ENCODE assay signal across 18 cellular contexts in the genomic region with DNA sequence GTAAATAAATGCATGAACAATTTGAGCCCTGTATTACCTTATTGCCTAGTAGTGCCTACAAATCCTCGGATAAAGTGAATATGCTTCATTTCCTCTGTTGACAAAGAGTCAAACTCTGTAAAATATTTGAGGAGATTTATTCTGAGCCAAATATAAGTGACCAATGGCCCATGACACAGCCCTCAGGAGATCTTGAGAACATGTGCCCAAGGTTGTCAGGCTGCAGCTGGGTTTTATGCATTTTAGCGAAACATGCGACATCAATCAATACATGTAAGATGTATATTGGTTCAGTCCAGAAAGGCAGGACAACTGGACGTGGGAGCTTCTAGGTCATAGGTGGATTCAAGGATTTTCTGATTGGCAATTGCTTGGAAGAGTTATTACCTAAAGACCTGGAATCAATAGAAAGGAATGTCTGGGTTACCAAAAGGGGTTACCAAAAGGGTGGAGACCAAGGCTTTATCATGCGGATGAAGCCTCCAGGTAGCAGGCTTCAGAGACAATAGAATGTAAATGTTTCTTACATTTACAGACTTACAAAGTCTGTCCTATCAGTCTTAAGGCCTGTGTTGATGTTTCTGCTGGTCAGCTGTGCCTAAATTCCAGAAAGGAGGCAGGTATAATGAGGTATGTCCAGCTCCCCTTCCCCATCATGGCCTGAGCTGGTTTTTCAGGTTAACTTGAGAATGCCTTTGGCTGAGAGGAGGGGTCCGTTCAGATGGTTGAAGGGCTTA.
A peak's percentile ranks its signal among the peaks of the same experiment; 100 is the strongest.
DNase-seq lines count a peak whose midpoint lies in the region; ATAC-seq, FAIRE-seq and TF ChIP-seq lines count a peak whose summit lies in the region.
"Had no signal": no experiment of that assay in that cellular context is flagged by ENCODE, and none has a peak within 500 bp of the region (broad histone marks: within the 10 kb centered on the region; RNA-seq: fewer than 3 reads in every experiment).

No MANE protein-coding gene starts in this region.

- H3K9ac ChIP-seq in iPS-15b (ENCODE audit: low read depth, low read length): no peak overlapping the region
- no peak overlapping the region for H3K9ac ChIP-seq in neural progenitor cell

- H3K4me2 ChIP-seq in neural progenitor cell: peak overlapping the region; percentile 3

- no peaks in the 10 kb centered on the region for H3F3A ChIP-seq in neural progenitor cell (ENCODE audit: low read depth)

- 91% methylated on average over 6 of the region's 6 CpGs for WGBS in ovary, 3 donors

- TF ChIP-seq CTCF in WTC11 (IDR thresholded peaks at IDR 0.05) (no peak), neural progenitor cell (IDR thresholded peaks at IDR 0.05) (no peak), ovary (IDR thresholded peaks at IDR 0.05) (no peak), gastrocnemius medialis (IDR thresholded peaks at IDR 0.05 in 4 of 5, conservative IDR thresholded peaks at IDR 0.05 in 1 of 5) (no peak), mucosa of descending colon (IDR thresholded peaks at IDR 0.05) (no peak)

- CTCF ChIA-PET in WTC11 (lab: Charles Lee): interaction anchor here (1.0 kb wide), 1 partner anchor 9 kb away, joined by 5 read pairs; no protein-coding TSS in a partner anchor

- H3K79me2 ChIP-seq in neural progenitor cell (ENCODE audit: low read depth): no peaks in the 10 kb centered on the region

- H3K27ac ChIP-seq in neural progenitor cell (no peak overlapping the region), ovary (no peak overlapping the region), gastrocnemius medialis (no peak overlapping the region)
- H3K27ac ChIP-seq: 22Rv1 had no signal

- H4K20me1 ChIP-seq in neural progenitor cell (ENCODE audit: low read depth): no peaks in the 10 kb centered on the region

- intact Hi-C loops in ovary (cut with DNase I) (no loop called here), gastrocnemius medialis (cut with DNase I; ENCODE audit: low total_unique reads) (no loop called here), mucosa of descending colon (cut with DNase I, micrococcal nuclease) (no loop called here)

- H3K4me3 ChIP-seq in iPS-15b (ENCODE audit: low read depth, low read length) (peak overlapping the region; percentile 6), neural progenitor cell (no peak overlapping the region), ovary (no peak overlapping the region), gastrocnemius medialis (no peak overlapping the region), mucosa of descending colon (no peak overlapping the region)

- no peaks in the 10 kb centered on the region for H3K9me3 Mint-ChIP-seq in WTC11
- no peaks in the 10 kb centered on the region for H3K9me3 Mint-ChIP-seq in neural progenitor cell
- H3K9me3 Mint-ChIP-seq: CD14-positive monocyte had no signal

- no peak overlapping the region for H2AFZ ChIP-seq in neural progenitor cell (replicated peaks)

- no peaks in the 10 kb centered on the region for H3K36me3 Mint-ChIP-seq in WTC11
- peaks cover 7% of the 10 kb centered on the region for H3K36me3 Mint-ChIP-seq in neural progenitor cell
- H3K36me3 Mint-ChIP-seq: CD14-positive monocyte had no signal

- H3K9me3 ChIP-seq in iPS-15b (ENCODE audit: control insufficient read depth, insufficient read depth, low read length) (no peaks in the 10 kb centered on the region), neural progenitor cell (ENCODE audit: low read depth) (no peaks in the 10 kb centered on the region), ovary (no peaks in the 10 kb centered on the region), gastrocnemius medialis (no peaks in the 10 kb centered on the region), mucosa of descending colon (no peaks in the 10 kb centered on the region)

- DNase-seq in ELF-1 (ENCODE audit: low read depth, low spot score) (peak; percentile 59), WTC11 (ENCODE audit: low spot score) (no peak), neural progenitor cell (ENCODE audit: low spot score) (no peak), ovary (no peak), gastrocnemius medialis (no peak), RCC 7860 (ENCODE audit: low spot score) (no peak), mucosa of descending colon (no peak)
- DNase-seq: DMS79 treated with DMSO at 0.1 percent for 48 hours; KBM-7; NCI-H1694; NCI-H2081 treated with DMSO at 0.1 percent for 48 hours; NK-92 treated with Interleukin-12 subunit alpha and Interleukin-12 subunit beta, amount 100 ng/mL, for 24 hours; OCI-M1; SHP77 had no signal

- peaks cover 22% of the 10 kb centered on the region for H3K27me3 Mint-ChIP-seq in WTC11 (ENCODE audit: low read depth)
- no peaks in the 10 kb centered on the region for H3K27me3 Mint-ChIP-seq in neural progenitor cell (ENCODE audit: insufficient read depth, low read depth)

- no peak overlapping the region for H3K27ac Mint-ChIP-seq in WTC11
- H3K27ac Mint-ChIP-seq in neural progenitor cell: no peak overlapping the region
- H3K27ac Mint-ChIP-seq: CD14-positive monocyte had no signal

- H3K27me3 ChIP-seq in iPS-15b (ENCODE audit: control insufficient read depth, insufficient read depth, low read length): no peaks in the 10 kb centered on the region
- H3K27me3 ChIP-seq in neural progenitor cell: no peaks in the 10 kb centered on the region
- H3K27me3 ChIP-seq in ovary: no peaks in the 10 kb centered on the region
- no peaks in the 10 kb centered on the region for H3K27me3 ChIP-seq in gastrocnemius medialis

- no peak for TF ChIP-seq EP300 in ovary (IDR thresholded peaks at IDR 0.05)

- H3K4me1 Mint-ChIP-seq in WTC11 (peaks cover 47% of the 10 kb centered on the region), neural progenitor cell (peaks cover 3% of the 10 kb centered on the region)
- H3K4me1 Mint-ChIP-seq: CD14-positive monocyte had no signal

- POLR2A ChIA-PET in WTC11 (lab: Charles Lee): interaction anchor here (0.5 kb wide), 1 partner anchor 36 kb away, joined by 3 read pairs; no protein-coding TSS in a partner anchor

- ATAC-seq in WTC11: peak; percentile 96
- ATAC-seq in gastrocnemius medialis: no peak
- ATAC-seq in mucosa of descending colon: no peak
- ATAC-seq: HepG2 had no signal

- in situ Hi-C loops in gastrocnemius medialis (cut with MboI; ENCODE audit: low sequenced_read_pairs in 4 of 4): loop anchor here in 2 of 4 donors (25.0 kb wide), 2 partner anchors 482 to 582 kb away; partner anchors contain the start of gene PTTG1IP2 (in 2 of the 2)

- H3K4me1 ChIP-seq in iPS-15b (ENCODE audit: control insufficient read depth, insufficient read depth, low read length): peaks cover 29% of the 10 kb centered on the region
- peaks cover 16% of the 10 kb centered on the region for H3K4me1 ChIP-seq in neural progenitor cell
- H3K4me1 ChIP-seq in ovary (ENCODE audit: insufficient read depth): peaks cover 12% of the 10 kb centered on the region
- no peaks in the 10 kb centered on the region for H3K4me1 ChIP-seq in gastrocnemius medialis
- H3K4me1 ChIP-seq in mucosa of descending colon (ENCODE audit: low read depth): no peaks in the 10 kb centered on the region

- TF ChIP-seq POLR2A in ovary (IDR thresholded peaks at IDR 0.05) (no peak), gastrocnemius medialis (IDR thresholded peaks at IDR 0.05) (no peak)

- no peak for FAIRE-seq in RCC 7860 (lab: Jason Lieb, UNC)
- FAIRE-seq: HepG2 had no signal

- H3K4me3 Mint-ChIP-seq in WTC11 (peak overlapping the region; percentile 30; the same call in 1 of the 2 replicates), neural progenitor cell (no peak overlapping the region)
- H3K4me3 Mint-ChIP-seq: CD14-positive monocyte had no signal

- no peaks in the 10 kb centered on the region for H3K36me3 ChIP-seq in iPS-15b (ENCODE audit: control insufficient read depth, insufficient read depth, low read length)
- no peaks in the 10 kb centered on the region for H3K36me3 ChIP-seq in neural progenitor cell
- H3K36me3 ChIP-seq in ovary: no peaks in the 10 kb centered on the region
- H3K36me3 ChIP-seq in gastrocnemius medialis: no peaks in the 10 kb centered on the region
- no peaks in the 10 kb centered on the region for H3K36me3 ChIP-seq in mucosa of descending colon (ENCODE audit: low read depth)

TF ChIP-seq in WTC11, 78 proteins besides CTCF, POLR2A, EP300 and RAD21:
- TF ChIP-seq AFF4 (CRISPR knock-in tag; IDR thresholded peaks at IDR 0.05; ENCODE audit: borderline replicate concordance) (no peak), SMAD3 (CRISPR knock-in tag; IDR thresholded peaks at IDR 0.05; ENCODE audit: borderline replicate concordance) (no peak), CBFB (CRISPR knock-in tag; IDR thresholded peaks at IDR 0.05; ENCODE audit: low read depth) (no peak), ATF1 (CRISPR knock-in tag; IDR thresholded peaks at IDR 0.05) (no peak), FOXK1 (CRISPR knock-in tag; IDR thresholded peaks at IDR 0.05) (0 out of 2 replicates have a peak, but pooled peaks have one; percentile 77)
